ENCODE assay signal across 8 cellular contexts in genomic region chr13:46211521-46212351, GRCh38. TPM values are rescaled to one million over a fixed set of nuclear protein-coding genes. Genes with fewer than 3 reads are reported as not detected.
DNase-seq lines count a peak whose midpoint lies in the region; ATAC-seq and TF ChIP-seq lines count a peak whose summit lies in the region.

Gene LRRC63 (plus strand): TSS chr13:46211928. CDS start chr13:46213035, 1,107 bp downstream.

- H3K9me3 ChIP-seq in NT2/D1 (ENCODE audit: insufficient read depth, low read length) = no peaks in the 10 kb centered on the region
- H3K9me3 ChIP-seq in esophagus squamous epithelium = no peaks in the 10 kb centered on the region

- H3K36me3 ChIP-seq in NT2/D1 (ENCODE audit: insufficient read depth, insufficient read length, low read length) (no peaks in the 10 kb centered on the region), esophagus squamous epithelium (no peaks in the 10 kb centered on the region)

- H3K9ac ChIP-seq in NT2/D1 (ENCODE audit: insufficient read length, low read depth) = peak within 1 kb of the TSS; percentile 56

- TF ChIP-seq CTCF in esophagus squamous epithelium (IDR thresholded peaks at IDR 0.05) = no peak

- H3K27me3 ChIP-seq in NT2/D1 (ENCODE audit: insufficient read depth, insufficient read length) (peaks cover 21% of the 10 kb centered on the region), esophagus squamous epithelium (no peaks in the 10 kb centered on the region)

- no peaks in the 10 kb centered on the region for H3K4me1 ChIP-seq in NT2/D1 (ENCODE audit: insufficient read depth, insufficient read length)
- H3K4me1 ChIP-seq in esophagus squamous epithelium = peaks cover 7 to 17% (median 10%) of the 10 kb centered on the region in 3 donors

- peak in 13 of 14 donors; percentile 1 to 91 (median 75) for DNase-seq in C1 segment of cervical spinal cord (lab: John Stamatoyannopoulos, UW)
- peak; percentile 6 for DNase-seq in NT2/D1 (ENCODE audit: low read depth, low spot score)
- DNase-seq in activated T-cell treated with anti-CD3 and anti-CD28 coated beads for 48 hours (ENCODE audit: low read depth) = peak; percentile 82
- peak; percentile 25 for DNase-seq in esophagus squamous epithelium (lab: John Stamatoyannopoulos, UW)
- peak; percentile 13 for DNase-seq in myocyte (ENCODE audit: low read depth)
- DNase-seq in stimulated activated CD8-positive, alpha-beta memory T cell treated with anti-CD3 and anti-CD28 coated beads, Interleukin-7, amount 100 ng/mL, for 48 hours (ENCODE audit: extremely low read depth in 1 of 2, low read depth in 1 of 2) = peak; percentile 80 to 84

- peak; percentile 91 for ATAC-seq in HG03342 (IDR thresholded peaks at IDR 0.05; ENCODE audit: unreplicated experiment)

- peak within 1 kb of the TSS in 3 of 4 donors; percentile 21 to 48 (median 26) for H3K27ac ChIP-seq in esophagus squamous epithelium

- H3K4me3 ChIP-seq in NT2/D1 (ENCODE audit: insufficient read length, low read depth) = peak within 1 kb of the TSS; percentile 43
- peak within 1 kb of the TSS; percentile 17 to 61 (median 46) for H3K4me3 ChIP-seq in esophagus squamous epithelium

- TF ChIP-seq POLR2A in GM19099 (IDR thresholded peaks at IDR 0.05; ENCODE audit: extremely low read depth, insufficient read length, low read depth) (peak; percentile 55), esophagus squamous epithelium (IDR thresholded peaks at IDR 0.05) (peak in 3 of 4 donors; percentile 11 to 61 (median 36))

- intact Hi-C loops in esophagus squamous epithelium (cut with DNase I) = no loop called here

- 4% methylated on average over 30 to 31 of the region's 53 CpGs for WGBS in esophagus squamous epithelium, 2 donors

RNA-seq across cellular contexts. Expression of gene LRRC63, which starts in this region (rescaled TPM):
- total RNA-seq in esophagus squamous epithelium = not detected
- not detected in 2 replicates for total RNA-seq in myocyte
- not detected for polyA plus RNA-seq in myocyte (2012)

Comparison
In these comparisons a context has a peak if more than half of its experiments do, and no peak if none do; other contexts are left out.
1. Peak in every context shown above with its lines: DNase-seq, ATAC-seq, H3K4me3 ChIP-seq and H3K27ac ChIP-seq.
2. Peak in DNase-seq, H3K4me3 ChIP-seq and H3K27ac ChIP-seq in esophagus squamous epithelium; RNA of the gene not detected or under 1 TPM.
3. Peak in DNase-seq in myocyte; RNA of the gene not detected or under 1 TPM.
4. DNase-seq: peak in every context shown above with its lines; median percentile 82 in activated T-cell treated with anti-CD3 and anti-CD28 coated beads for 48 hours; 82 in stimulated activated CD8-positive, alpha-beta memory T cell treated with anti-CD3 and anti-CD28 coated beads, Interleukin-7, amount 100 ng/mL, for 48 hours; 75 in C1 segment of cervical spinal cord; 25 in esophagus squamous epithelium; 13 in myocyte; 6 in NT2/D1.